Comparison of ENCODE assay signal across 11 cellular contexts in genomic region chr11:68340003-68340767, GRCh38. TPM values are rescaled to one million over a fixed set of nuclear protein-coding genes. Genes with fewer than 3 reads are reported as not detected.
DNase-seq lines count a peak whose midpoint lies in the region; ATAC-seq and TF ChIP-seq lines count a peak whose summit lies in the region.
"Had no signal": no experiment of that assay in that cellular context is flagged by ENCODE, and none has a peak within 500 bp of the region (broad histone marks: within the 10 kb centered on the region; RNA-seq: fewer than 3 reads in every experiment).

No MANE protein-coding gene starts in this region.

- CTCF ChIA-PET in IMR-90 (lab: Yijun Ruan, JAX): no interaction called here

- TF ChIP-seq CTCF in IMR-90 (conservative IDR thresholded peaks at IDR 0.05; ENCODE audit: low read depth, low read length) (no peak), osteocyte (IDR thresholded peaks at IDR 0.05) (no peak)

- peak overlapping the region; percentile 93 for H3K27ac Mint-ChIP-seq in osteocyte (ENCODE audit: unreplicated experiment)

- H3K18ac ChIP-seq in IMR-90 (ENCODE audit: low read depth, low read length): no peak overlapping the region

- H3K9ac ChIP-seq in IMR-90 (ENCODE audit: low read depth, low read length): no peak overlapping the region

- POLR2A ChIA-PET in IMR-90 (lab: Charles Lee; ENCODE audit: unreplicated experiment): no interaction called here

- no peak overlapping the region for H3K4me3 Mint-ChIP-seq in osteocyte (ENCODE audit: unreplicated experiment)
- H3K4me3 Mint-ChIP-seq: mesothelial cell of epicardium had no signal

- no peaks in the 10 kb centered on the region for H3K36me3 ChIP-seq in IMR-90 (ENCODE audit: control insufficient read depth, insufficient read depth, low read length)

- TF ChIP-seq POLR2A in IMR-90 (IDR thresholded peaks at IDR 0.05; ENCODE audit: low read depth, low read length): no peak

- no peak overlapping the region for H3K56ac ChIP-seq in IMR-90 (ENCODE audit: extremely low read depth, insufficient read depth, low read length)

- H3K4me2 ChIP-seq in IMR-90 (ENCODE audit: low read depth, low read length): no peak overlapping the region

- no peak overlapping the region for H3K14ac ChIP-seq in IMR-90 (replicated peaks; ENCODE audit: low read depth, low read length)

- H4K5ac ChIP-seq in IMR-90 (ENCODE audit: low read depth, low read length): no peak overlapping the region

- peaks cover 83% of the 10 kb centered on the region for H3K4me1 Mint-ChIP-seq in osteocyte (ENCODE audit: unreplicated experiment)

- H3K4ac ChIP-seq in IMR-90 (ENCODE audit: low read depth, low read length): no peak overlapping the region

- H3K9me1 ChIP-seq in IMR-90 (ENCODE audit: insufficient read depth, low read length): peaks cover 20% of the 10 kb centered on the region

- no peak overlapping the region for H2AK5ac ChIP-seq in IMR-90 (ENCODE audit: low read depth, low read length)

- TF ChIP-seq RAD21 in IMR-90 (IDR thresholded peaks at IDR 0.05; ENCODE audit: low read length): no peak

- no peak overlapping the region for H3K27ac ChIP-seq in IMR-90 (ENCODE audit: insufficient read depth, low read length)
- H3K27ac ChIP-seq in caudate nucleus (ENCODE audit: low read depth, low read length): no peak overlapping the region

- H3K27me3 Mint-ChIP-seq in osteocyte (ENCODE audit: unreplicated experiment): no peaks in the 10 kb centered on the region

- H2BK20ac ChIP-seq in IMR-90 (ENCODE audit: low read depth, low read length): no peak overlapping the region

- no peak overlapping the region for H4K91ac ChIP-seq in IMR-90 (ENCODE audit: insufficient read depth, low read depth, low read length)

- in situ Hi-C loops in IMR-90 (cut with MboI; ENCODE audit: low sequenced_read_pairs): no loop called here

- H3K9me3 Mint-ChIP-seq in osteocyte (ENCODE audit: unreplicated experiment): no peaks in the 10 kb centered on the region
- H3K9me3 Mint-ChIP-seq: mesothelial cell of epicardium had no signal

- H2BK120ac ChIP-seq in IMR-90 (ENCODE audit: low read depth, low read length): no peak overlapping the region

- dilution Hi-C loops in IMR-90 (cut with HindIII; ENCODE audit: low sequenced_read_pairs, unreplicated experiment): no loop called here

- WGBS in IMR-90 (ENCODE audit: extremely low coverage in 2 of 2, insufficient read length in 1 of 2), 2 experiments: 100% methylated on average over 1 of the region's 16 CpGs; no CpG with 5 or more reads in 1 of the 2 experiments

- DNase-seq in activated CD4-positive, alpha-beta T cell treated with anti-CD3 and anti-CD28 coated beads for 48 hours: peak; percentile 9
- no peak for DNase-seq in activated CD4-positive, alpha-beta T cell treated with anti-CD3 and anti-CD28 coated beads, Interleukin-2, amount 50 U/mL, for 4 hours
- DNase-seq in IMR-90 (no peak), osteocyte (ENCODE audit: extremely low spot score, unreplicated experiment) (no peak), caudate nucleus (lab: John Stamatoyannopoulos, UW) (no peak)
- peak; percentile 32 for DNase-seq in activated effector memory CD4-positive, alpha-beta T cell treated with Interleukin-2 at 50 U/mL for 16 hours
- DNase-seq: ACHN, NCI-H1048 had no signal

- peaks cover 49% of the 10 kb centered on the region for H4K20me1 ChIP-seq in IMR-90 (ENCODE audit: insufficient read depth, low read length)

- no peak overlapping the region for H2BK5ac ChIP-seq in IMR-90 (ENCODE audit: low read depth, low read length, poor library complexity, severe bottlenecking)

- ATAC-seq in IMR-90 (ENCODE audit: low read depth) (no peak), GM21367 (IDR thresholded peaks at IDR 0.05; ENCODE audit: unreplicated experiment) (no peak), GM21529 (IDR thresholded peaks at IDR 0.05; ENCODE audit: unreplicated experiment) (no peak)

- peaks cover 25 to 58% of the 10 kb centered on the region in 2 experiments for H3K79me1 ChIP-seq in IMR-90 (ENCODE audit: low read depth in 1 of 2, low read length in 2 of 2)

- no peak overlapping the region for H3K4me3 ChIP-seq in IMR-90 (ENCODE audit: insufficient read depth, low read depth, low read length)

- no peak overlapping the region for H4K8ac ChIP-seq in IMR-90 (ENCODE audit: low read depth in 2 of 2, low read length in 2 of 2)

- H3K4me1 ChIP-seq in IMR-90 (ENCODE audit: control insufficient read depth, insufficient read depth, low read length): peaks cover 27% of the 10 kb centered on the region; the same call in 1 of the 2 replicates

- H2BK15ac ChIP-seq in IMR-90 (ENCODE audit: low read depth, low read length): no peak overlapping the region

- H3K23ac ChIP-seq in IMR-90 (ENCODE audit: low read depth, low read length): no peak overlapping the region

- H3K27me3 ChIP-seq in IMR-90 (ENCODE audit: control insufficient read depth, insufficient read depth, low read length): no peaks in the 10 kb centered on the region

- intact Hi-C loops in IMR-90 (cut with micrococcal nuclease): no loop called here

- no peaks in the 10 kb centered on the region for H3K9me3 ChIP-seq in IMR-90 (ENCODE audit: control insufficient read depth, insufficient read depth, low read length)

- no peak overlapping the region for H2AK9ac ChIP-seq in IMR-90 (replicated peaks; ENCODE audit: low read depth, low read length, poor library complexity)

- BruUV-seq in IMR-90 (replicated peaks; lab: Mats Ljungman, UMichigan): no TSS peak

- H2AFZ ChIP-seq in IMR-90 (replicated peaks; ENCODE audit: low read length, poor library complexity): no peak overlapping the region

- H3K36me3 Mint-ChIP-seq in osteocyte (ENCODE audit: unreplicated experiment): peaks cover 3% of the 10 kb centered on the region
- H3K36me3 Mint-ChIP-seq: mesothelial cell of epicardium had no signal

TF ChIP-seq in IMR-90, 13 proteins besides CTCF, POLR2A, EP300 and RAD21:
- TF ChIP-seq SMC3 (IDR thresholded peaks at IDR 0.05; ENCODE audit: low read depth, low read length) (no peak), CEBPB (IDR thresholded peaks at IDR 0.05; ENCODE audit: low read depth, low read length) (0 out of 2 replicates have a peak, but pooled peaks have one; percentile 11), FOS (IDR thresholded peaks at IDR 0.05; ENCODE audit: low read depth, low read length) (no peak), RFX5 (IDR thresholded peaks at IDR 0.05; ENCODE audit: low read depth, low read length) (no peak), CHD1 (IDR thresholded peaks at IDR 0.05; ENCODE audit: low read depth, low read length) (no peak), BHLHE40 (IDR thresholded peaks at IDR 0.05; ENCODE audit: low read depth, low read length) (no peak)

RNA-seq across cellular contexts. Expression of gene LRP5, which starts 27.8 kb away (rescaled TPM):
- total RNA-seq in IMR-90 (2012; rRNA removed) (10.4 and 11.1 TPM in 2 replicates), osteocyte (162 and 179 TPM in 2 replicates)
- polyA plus RNA-seq in IMR-90 (2012; rRNA removed): 15.0 and 19.0 TPM in 2 replicates
- polyA plus RNA-seq in IMR-90 (2012; cell fraction: cytosol; rRNA removed): 12.0 and 21.8 TPM in 2 replicates
- 13.9 and 32.5 TPM in 2 replicates for polyA plus RNA-seq in IMR-90 (2012; cell fraction: nucleus; rRNA removed; ENCODE audit: low replicate concordance)

Comparison
In these comparisons a context has a peak if more than half of its experiments do, and no peak if none do; other contexts are left out.
1. DNase-seq: peak in activated CD4-positive, alpha-beta T cell treated with anti-CD3 and anti-CD28 coated beads for 48 hours (single experiment) and activated effector memory CD4-positive, alpha-beta T cell treated with Interleukin-2 at 50 U/mL for 16 hours (single experiment); none in activated CD4-positive, alpha-beta T cell treated with anti-CD3 and anti-CD28 coated beads, Interleukin-2, amount 50 U/mL, for 4 hours (0 of 2), IMR-90 (single experiment), osteocyte (single experiment) and caudate nucleus (0 of 61).
2. RNA of gene LRP5, which starts 27.8 kb away (total RNA-seq): 162 to 179 TPM in osteocyte; 10.4 to 11.1 TPM in IMR-90; every median in the first group is over 10 times any median in the second.